9 cellular contexts compared by ENCODE assay signal in genomic region chr5:13250450-13251291, GRCh38.
DNase-seq lines count a peak whose midpoint lies in the region; ATAC-seq and TF ChIP-seq lines count a peak whose summit lies in the region.
"Had no signal": no experiment of that assay in that cellular context is flagged by ENCODE, and none has a peak within 500 bp of the region (broad histone marks: within the 10 kb centered on the region; RNA-seq: fewer than 3 reads in every experiment).

No MANE protein-coding gene starts in this region.

- TF ChIP-seq CTCF in BE2C (IDR thresholded peaks at IDR 0.05; ENCODE audit: low read depth, low read length) (peak; percentile 54), fibroblast of the aortic adventitia (IDR thresholded peaks at IDR 0.05; ENCODE audit: insufficient read depth, low read length) (peak; percentile 47)

- intact Hi-C loops in posterior cingulate gyrus (cut with DNase I), result no loop called here

- H3K27me3 ChIP-seq in BE2C, result no peaks in the 10 kb centered on the region
- H3K27me3 ChIP-seq: neutrophil had no signal

- H3K4me1 ChIP-seq in BE2C, result no peaks in the 10 kb centered on the region

- ATAC-seq in GM21423 (IDR thresholded peaks at IDR 0.05; ENCODE audit: unreplicated experiment), result peak; percentile 58
- ATAC-seq in HG03108 (IDR thresholded peaks at IDR 0.05; ENCODE audit: unreplicated experiment), result no peak

- no peaks in the 10 kb centered on the region for H3K36me3 ChIP-seq in BE2C
- H3K36me3 ChIP-seq: neutrophil had no signal

- no peaks in the 10 kb centered on the region; the same call in 1 of the 2 replicates for H3K9me3 ChIP-seq in BE2C
- H3K9me3 ChIP-seq: neutrophil had no signal

- no peak for DNase-seq in BE2C
- DNase-seq in NCI-H2171 treated with DMSO at 0.1 percent for 48 hours (lab: John Stamatoyannopoulos, UW), result peak; percentile 28
- peak; percentile 1 for DNase-seq in fibroblast of the aortic adventitia (ENCODE audit: low read depth)
- DNase-seq in posterior cingulate gyrus, result no peak
- no peak for DNase-seq in activated CD8-positive, alpha-beta memory T cell treated with anti-CD3 and anti-CD28 coated beads, Interleukin-2, amount 50 U/mL, for 4 hours
- DNase-seq in NCI-H2029 treated with DMSO at 0.1 percent for 48 hours (lab: John Stamatoyannopoulos, UW), result no peak

- H3K4me3 ChIP-seq in BE2C (ENCODE audit: low read depth, low read length) (no peak overlapping the region), fibroblast of the aortic adventitia (ENCODE audit: low read depth, low read length) (no peak overlapping the region)

Comparison
In these comparisons a context has a peak if more than half of its experiments do, and no peak if none do; other contexts are left out.
1. DNase-seq: peak in NCI-H2171 treated with DMSO at 0.1 percent for 48 hours (single experiment) and fibroblast of the aortic adventitia (single experiment); none in BE2C (single experiment), posterior cingulate gyrus (0 of 10), activated CD8-positive, alpha-beta memory T cell treated with anti-CD3 and anti-CD28 coated beads, Interleukin-2, amount 50 U/mL, for 4 hours (single experiment) and NCI-H2029 treated with DMSO at 0.1 percent for 48 hours (single experiment).